Comparison of ENCODE assay signal across 8 cellular contexts in genomic region chr13:75372517-75372916, GRCh38.
A peak's percentile ranks its signal among the peaks of the same experiment; 100 is the strongest.
DNase-seq lines count a peak whose midpoint lies in the region; ATAC-seq, FAIRE-seq and TF ChIP-seq lines count a peak whose summit lies in the region.

No MANE protein-coding gene starts in this region.

- peaks cover 96% of the 10 kb centered on the region for H3K79me2 ChIP-seq in HepG2 (ENCODE audit: insufficient read depth, low read length)

- no peaks in the 10 kb centered on the region for H3K4me1 Mint-ChIP-seq in Calu3 (ENCODE audit: low read depth, unreplicated experiment)

- TF ChIP-seq EP300 in HepG2 (IDR thresholded peaks at IDR 0.05; ENCODE audit: low read depth in 2 of 2, low read length in 2 of 2) (no peak), HepG2 (CRISPR knock-in tag; IDR thresholded peaks at IDR 0.05; ENCODE audit: borderline replicate concordance) (no peak), upper lobe of left lung (IDR thresholded peaks at IDR 0.05) (no peak)

- TF ChIP-seq RAD21 in HepG2 (CRISPR knock-in tag; IDR thresholded peaks at IDR 0.05), result 0 out of 2 replicates have a peak, but pooled peaks have one; percentile 29

- H3K4me2 ChIP-seq in HepG2 (ENCODE audit: low read depth, low read length), result peak overlapping the region; percentile 30

- no peaks in the 10 kb centered on the region for H3K27me3 ChIP-seq in HepG2 (ENCODE audit: control insufficient read depth in 1 of 2, insufficient read depth in 2 of 2, low read length in 2 of 2)
- H3K27me3 ChIP-seq in upper lobe of left lung, result no peaks in the 10 kb centered on the region

- peak; percentile 67 for ATAC-seq in GM19043 (IDR thresholded peaks at IDR 0.05; ENCODE audit: low read depth, unreplicated experiment)
- peak; percentile 75 for ATAC-seq in HG03175 (IDR thresholded peaks at IDR 0.05; ENCODE audit: unreplicated experiment)
- 0 out of 3 replicates have a peak, but pooled peaks have one; percentile 28 for ATAC-seq in HepG2
- peak; percentile 77 to 91 for ATAC-seq in upper lobe of left lung (ENCODE audit: low FRiP score in 2 of 2)

- H3K27ac ChIP-seq in HepG2 (ENCODE audit: extremely low read length, insufficient read depth, low read length) (peak overlapping the region; percentile 21), upper lobe of left lung (peak overlapping the region in 1 of 4 donors; percentile 7)

- no peaks in the 10 kb centered on the region for H3K36me3 Mint-ChIP-seq in Calu3 (ENCODE audit: insufficient read depth, unreplicated experiment)

- intact Hi-C loops in Calu3 (cut with micrococcal nuclease; ENCODE audit: unreplicated experiment), result loop anchor here (2.0 kb wide), 1 partner anchor 110 kb away; the partner anchor contains the start of gene TBC1D4
- intact Hi-C loops in HepG2 (cut with micrococcal nuclease; ENCODE audit: unreplicated experiment), result loop anchor here (1.0 kb wide), 2 partner anchors 110 to 177 kb away; partner anchors contain the start of genes TBC1D4 and UCHL3

- FAIRE-seq in HepG2 (lab: Jason Lieb, UNC), result no peak

- H3K9me3 ChIP-seq in HepG2 (ENCODE audit: low read length), result no peaks in the 10 kb centered on the region
- no peaks in the 10 kb centered on the region for H3K9me3 ChIP-seq in upper lobe of left lung

- CTCF ChIA-PET in Calu3 (lab: Charles Lee), result interaction anchor here (0.7 to 0.8 kb wide), 2 partner anchors 102 to 110 kb away, joined by 3 read pairs; partner anchors contain the start of gene TBC1D4
- CTCF ChIA-PET in HepG2 (lab: Yijun Ruan, JAX; ENCODE audit: low intra/inter-chr PET ratio, low total read pairs), result interaction anchor here (1.2 to 2.7 kb wide), 3 partner anchors 109 to 177 kb away, joined by 4 to 14 read pairs (median 4); partner anchors contain the start of genes TBC1D4 and UCHL3

- H3K4me1 ChIP-seq in HepG2 (ENCODE audit: insufficient read depth, low read length) (peaks cover 83% of the 10 kb centered on the region), upper lobe of left lung (peaks cover 7 to 27% (median 17%) of the 10 kb centered on the region in 4 donors)

- peaks cover 23% of the 10 kb centered on the region for H4K20me1 ChIP-seq in HepG2 (ENCODE audit: insufficient read depth, low read length)

- POLR2A ChIA-PET in HepG2 (lab: Yijun Ruan, JAX), result interaction anchor here (1.1 to 1.6 kb wide), 3 partner anchors 33 to 109 kb away, joined by 3 to 4 read pairs (median 3); partner anchors contain the start of gene TBC1D4

- TF ChIP-seq POLR2A in HepG2 (IDR thresholded peaks at IDR 0.05; ENCODE audit: insufficient read depth in 1 of 2, low read depth in 2 of 2, low read length in 2 of 2) (no peak), upper lobe of left lung (IDR thresholded peaks at IDR 0.05) (no peak)

- no peak overlapping the region for H3K9ac ChIP-seq in HepG2 (ENCODE audit: insufficient read depth, low read depth, low read length)

- peak; percentile 3 for DNase-seq in Calu3
- peak; percentile 49 for DNase-seq in NCI-H748 treated with DMSO at 0.1 percent for 48 hours (lab: John Stamatoyannopoulos, UW)
- peak; percentile 74 to 77 for DNase-seq in cardiac fibroblast (ENCODE audit: low read depth in 2 of 2)
- DNase-seq in HepG2 (ENCODE audit: low spot score), result peak; percentile 44
- DNase-seq in upper lobe of left lung, result no peak
- no peak for DNase-seq in stimulated activated CD8-positive, alpha-beta memory T cell treated with anti-CD3 and anti-CD28 coated beads, Interleukin-4, amount 100 ng/mL, for 48 hours

- no peaks in the 10 kb centered on the region for H3K27me3 Mint-ChIP-seq in Calu3 (ENCODE audit: unreplicated experiment)

- no peak overlapping the region for H3K4me3 Mint-ChIP-seq in Calu3 (ENCODE audit: low read depth, unreplicated experiment)

- H3K9me3 Mint-ChIP-seq in Calu3 (ENCODE audit: low read depth, unreplicated experiment), result no peaks in the 10 kb centered on the region

- H3K4me3 ChIP-seq in cardiac fibroblast (replicated peaks in 1 of 2; ENCODE audit: low read depth in 2 of 2, low read length in 2 of 2) (no peak overlapping the region), HepG2 (replicated peaks in 1 of 3; ENCODE audit: insufficient read depth in 1 of 3, low read depth in 2 of 3, low read length in 3 of 3) (no peak overlapping the region), upper lobe of left lung (no peak overlapping the region)

- no peak overlapping the region for H3K27ac Mint-ChIP-seq in Calu3 (ENCODE audit: unreplicated experiment)

- H2AFZ ChIP-seq in HepG2 (ENCODE audit: low read length), result no peak overlapping the region

- in situ Hi-C loops in HepG2 (cut with HindIII; ENCODE audit: extremely low pct_ligation_motif_present, low pct_unique_long_range_greater_than_20kb), result loop anchor here (5.0 to 10.0 kb wide), 2 partner anchors 110 to 172 kb away; partner anchors contain the start of genes TBC1D4 and UCHL3

- peaks cover 1 to 4% of the 10 kb centered on the region in 2 experiments; a peak in 1 of 5 replicates for H3K36me3 ChIP-seq in HepG2 (replicated peaks in 1 of 2; ENCODE audit: control insufficient read depth in 1 of 2, insufficient read depth in 2 of 2, low read length in 2 of 2)
- H3K36me3 ChIP-seq in upper lobe of left lung, result no peaks in the 10 kb centered on the region

- TF ChIP-seq CTCF in Calu3 (IDR thresholded peaks at IDR 0.05; ENCODE audit: unreplicated experiment) (no peak), cardiac fibroblast (IDR thresholded peaks at IDR 0.05; ENCODE audit: low read depth, low read length) (peak; percentile 70), HepG2 (CRISPR knock-in tag; IDR thresholded peaks at IDR 0.05) (peak; percentile 60), upper lobe of left lung (IDR thresholded peaks at IDR 0.05) (peak in 5 of 6 experiments; percentile 55 to 72 (median 59))

- WGBS in HepG2 (ENCODE audit: low lambda C conversion rate), result 62% methylated on average over 1 of the region's 1 CpG
- WGBS in upper lobe of left lung, 2 donors, result 11 to 58% methylated on average over 1 of the region's 1 CpG

- BruUV-seq in Calu3 (replicated peaks; lab: Mats Ljungman, UMichigan), result no TSS peak
- BruUV-seq in HepG2 (replicated peaks; lab: Mats Ljungman, UMichigan), result no TSS peak

TF ChIP-seq in HepG2, 621 proteins besides CTCF, POLR2A, EP300 and RAD21 (continues in another document):
- TF ChIP-seq ZNF281 (CRISPR knock-in tag; IDR thresholded peaks at IDR 0.05; ENCODE audit: borderline replicate concordance) (no peak), DMAP1 (CRISPR knock-in tag; IDR thresholded peaks at IDR 0.05) (no peak), PATZ1 (CRISPR knock-in tag; IDR thresholded peaks at IDR 0.05) (no peak), ZFP36 (IDR thresholded peaks at IDR 0.05; ENCODE audit: borderline replicate concordance, low read depth, low read length, partially characterized antibody) (no peak), THAP9 (CRISPR knock-in tag; IDR thresholded peaks at IDR 0.05; ENCODE audit: borderline replicate concordance) (no peak)

Comparison
In these comparisons a context has a peak if more than half of its experiments do, and no peak if none do; other contexts are left out.
1. DNase-seq: peak in Calu3 (single experiment), NCI-H748 treated with DMSO at 0.1 percent for 48 hours (single experiment), cardiac fibroblast (2 of 2) and HepG2 (single experiment); none in upper lobe of left lung (0 of 2) and stimulated activated CD8-positive, alpha-beta memory T cell treated with anti-CD3 and anti-CD28 coated beads, Interleukin-4, amount 100 ng/mL, for 48 hours (single experiment).
2. ATAC-seq: peak in every context shown above with its lines; median percentile 84 in upper lobe of left lung; 75 in HG03175; 67 in GM19043; 28 in HepG2.